Comparison of ENCODE assay signal across 8 cellular contexts in genomic region chr3:49787182-49787464, GRCh38. TPM values are rescaled to one million over a fixed set of nuclear protein-coding genes. Genes with fewer than 3 reads are reported as not detected.
DNase-seq lines count a peak whose midpoint lies in the region; ATAC-seq, FAIRE-seq and TF ChIP-seq lines count a peak whose summit lies in the region.

No MANE protein-coding gene starts in this region.

- TF ChIP-seq RAD21 in HepG2 (CRISPR knock-in tag; IDR thresholded peaks at IDR 0.05), result no peak

- no peak for ATAC-seq in HepG2

- H3K27ac ChIP-seq in HepG2 (ENCODE audit: extremely low read length, insufficient read depth, low read length), result peak overlapping the region; percentile 65
- H3K27ac ChIP-seq in suprapubic skin, result peak overlapping the region; percentile 98

- H3K9me3 ChIP-seq in HepG2 (ENCODE audit: low read length) (no peaks in the 10 kb centered on the region), suprapubic skin (no peaks in the 10 kb centered on the region), HAP-1 (no peaks in the 10 kb centered on the region)

- FAIRE-seq in HepG2 (lab: Jason Lieb, UNC), result peak; percentile 32

- BruUV-seq in HepG2 (replicated peaks; lab: Mats Ljungman, UMichigan), result TSS peak; percentile 98

- no peak for TF ChIP-seq POLR2A in HepG2 (IDR thresholded peaks at IDR 0.05; ENCODE audit: insufficient read depth in 1 of 2, low read depth in 2 of 2, low read length in 2 of 2)
- no peak for TF ChIP-seq POLR2A in suprapubic skin (IDR thresholded peaks at IDR 0.05)

- H2AFZ ChIP-seq in HepG2 (ENCODE audit: low read length), result no peak overlapping the region

- no peaks in the 10 kb centered on the region for H4K20me1 ChIP-seq in HepG2 (ENCODE audit: insufficient read depth, low read length)

- peak overlapping the region; percentile 96 for H3K27ac Mint-ChIP-seq in T-helper 2 cell treated with Interferon-gamma antibody and Interleukin-4, amounts not matched to agents 5 μg/mL and 100 μg/mL, for 36 hours
- H3K27ac Mint-ChIP-seq in activated naive CD8-positive, alpha-beta T cell, result peak overlapping the region; percentile 96

- in situ Hi-C loops in HepG2 (cut with HindIII; ENCODE audit: extremely low pct_ligation_motif_present, low pct_unique_long_range_greater_than_20kb) (no loop called here), HAP-1 (cut with MboI; ENCODE audit: low sequenced_read_pairs) (no loop called here)

- H3K79me2 ChIP-seq in HepG2 (ENCODE audit: insufficient read depth, low read length), result peaks cover 33% of the 10 kb centered on the region

- no peak for DNase-seq in T-helper 2 cell treated with Interferon-gamma antibody and Interleukin-4, amounts not matched to agents 5 μg/mL and 100 μg/mL, for 36 hours (ENCODE audit: low spot score)
- no peak for DNase-seq in T-helper 2 cell
- DNase-seq in HepG2 (ENCODE audit: low spot score), result no peak
- DNase-seq in suprapubic skin (ENCODE audit: low spot score in 2 of 2), result no peak
- DNase-seq in HAP-1 (ENCODE audit: low spot score in 2 of 2), result no peak
- no peak for DNase-seq in NCI-H524 treated with DMSO at 0.1 percent for 48 hours (lab: John Stamatoyannopoulos, UW)
- no peak for DNase-seq in DMS 273 treated with DMSO at 0.1 percent for 48 hours (lab: John Stamatoyannopoulos, UW)

- peaks cover 9% of the 10 kb centered on the region for H3K36me3 Mint-ChIP-seq in T-helper 2 cell treated with Interferon-gamma antibody and Interleukin-4, amounts not matched to agents 5 μg/mL and 100 μg/mL, for 36 hours (ENCODE audit: low read depth)
- peaks cover 4% of the 10 kb centered on the region for H3K36me3 Mint-ChIP-seq in activated naive CD8-positive, alpha-beta T cell

- peaks cover 10% of the 10 kb centered on the region for H3K27me3 Mint-ChIP-seq in T-helper 2 cell treated with Interferon-gamma antibody and Interleukin-4, amounts not matched to agents 5 μg/mL and 100 μg/mL, for 36 hours (ENCODE audit: low read depth)
- no peaks in the 10 kb centered on the region for H3K27me3 Mint-ChIP-seq in activated naive CD8-positive, alpha-beta T cell

- H3K36me3 ChIP-seq in HepG2 (replicated peaks in 1 of 2; ENCODE audit: control insufficient read depth in 1 of 2, insufficient read depth in 2 of 2, low read length in 2 of 2) (peaks cover 0 to 3% of the 10 kb centered on the region in 2 experiments; a peak in 2 of 5 replicates), suprapubic skin (peaks cover 3% of the 10 kb centered on the region), HAP-1 (replicated peaks) (peaks cover 19% of the 10 kb centered on the region)

- TF ChIP-seq EP300 in HepG2 (IDR thresholded peaks at IDR 0.05; ENCODE audit: low read depth in 2 of 2, low read length in 2 of 2), result no peak
- no peak for TF ChIP-seq EP300 in HepG2 (CRISPR knock-in tag; IDR thresholded peaks at IDR 0.05; ENCODE audit: borderline replicate concordance)
- TF ChIP-seq EP300 in suprapubic skin (IDR thresholded peaks at IDR 0.05), result no peak

- 78% methylated on average over 3 of the region's 3 CpGs for WGBS in HepG2 (ENCODE audit: low lambda C conversion rate)
- WGBS in suprapubic skin, result 29% methylated on average over 3 of the region's 3 CpGs

- peak overlapping the region in 1 of 3 experiments; percentile 93; a peak in 2 of 6 replicates for H3K4me3 ChIP-seq in HepG2 (replicated peaks in 1 of 3; ENCODE audit: insufficient read depth in 1 of 3, low read depth in 2 of 3, low read length in 3 of 3)
- H3K4me3 ChIP-seq in suprapubic skin, result peak overlapping the region; percentile 100
- no peak overlapping the region for H3K4me3 ChIP-seq in HAP-1

- peak overlapping the region; percentile 94 for H3K4me3 Mint-ChIP-seq in T-helper 2 cell treated with Interferon-gamma antibody and Interleukin-4, amounts not matched to agents 5 μg/mL and 100 μg/mL, for 36 hours
- H3K4me3 Mint-ChIP-seq in activated naive CD8-positive, alpha-beta T cell, result peak overlapping the region; percentile 95

- POLR2A ChIA-PET in HepG2 (lab: Yijun Ruan, JAX), result interaction anchor here (1.1 to 1.7 kb wide), 3 partner anchors 16 to 301 kb away, joined by 3 to 7 read pairs (median 4); partner anchors contain the start of gene INKA1

- H3K27me3 ChIP-seq in HepG2 (ENCODE audit: control insufficient read depth in 1 of 2, insufficient read depth in 2 of 2, low read length in 2 of 2) (no peaks in the 10 kb centered on the region; a peak in 1 of 5 replicates), suprapubic skin (no peaks in the 10 kb centered on the region), HAP-1 (ENCODE audit: low read depth) (no peaks in the 10 kb centered on the region)

- peak overlapping the region; percentile 87 for H3K4me2 ChIP-seq in HepG2 (ENCODE audit: low read depth, low read length)

- H3K9me3 Mint-ChIP-seq in T-helper 2 cell treated with Interferon-gamma antibody and Interleukin-4, amounts not matched to agents 5 μg/mL and 100 μg/mL, for 36 hours, result no peaks in the 10 kb centered on the region
- no peaks in the 10 kb centered on the region for H3K9me3 Mint-ChIP-seq in activated naive CD8-positive, alpha-beta T cell (ENCODE audit: low read depth)

- H3K9ac ChIP-seq in HepG2 (ENCODE audit: insufficient read depth, low read depth, low read length), result peak overlapping the region; percentile 81

- TF ChIP-seq CTCF in HepG2 (CRISPR knock-in tag; IDR thresholded peaks at IDR 0.05), result no peak
- TF ChIP-seq CTCF in suprapubic skin (IDR thresholded peaks at IDR 0.05), result no peak

- intact Hi-C loops in HepG2 (cut with micrococcal nuclease; ENCODE audit: unreplicated experiment), result loop anchor here (5.0 kb wide), 1 partner anchor 55 kb away; no protein-coding TSS in a partner anchor

- CTCF ChIA-PET in HepG2 (lab: Yijun Ruan, JAX; ENCODE audit: low intra/inter-chr PET ratio, low total read pairs), result no interaction called here

- peaks cover 21% of the 10 kb centered on the region for H3K4me1 Mint-ChIP-seq in T-helper 2 cell treated with Interferon-gamma antibody and Interleukin-4, amounts not matched to agents 5 μg/mL and 100 μg/mL, for 36 hours (ENCODE audit: low read depth)
- peaks cover 34% of the 10 kb centered on the region for H3K4me1 Mint-ChIP-seq in activated naive CD8-positive, alpha-beta T cell (ENCODE audit: low read depth)

- peaks cover 45% of the 10 kb centered on the region for H3K4me1 ChIP-seq in HepG2 (ENCODE audit: insufficient read depth, low read length)
- H3K4me1 ChIP-seq in suprapubic skin, result peaks cover 37% of the 10 kb centered on the region
- peaks cover 11% of the 10 kb centered on the region for H3K4me1 ChIP-seq in HAP-1

RNA-seq across cellular contexts. Expression of gene IP6K1, which starts 0.8 kb away (rescaled TPM):
- total RNA-seq in HepG2 (2016; rRNA removed; fragmentation: Illumina TruSeq; extraction: Trizol) (17.7 and 20.0 TPM in 2 replicates), suprapubic skin (10 to 100 TPM; 39.5 to 57.3 (median 53.2) TPM)
- total RNA-seq in HepG2 (2016; cell fraction: cytosol; rRNA removed; fragmentation: Illumina TruSeq; extraction: Trizol; ENCODE audit: low read depth), result 2.3 and 2.4 TPM in 2 replicates
- total RNA-seq in HepG2 (2016; cell fraction: insoluble cytoplasmic fraction; rRNA removed; fragmentation: Illumina TruSeq; extraction: Trizol), result 18.9 TPM in 2 replicates
- total RNA-seq in HepG2 (2016; cell fraction: membrane; rRNA removed; fragmentation: Illumina TruSeq; extraction: Trizol), result 10.5 and 11.3 TPM in 2 replicates
- 14.7 and 20.3 TPM in 2 replicates for total RNA-seq in HepG2 (2016; cell fraction: nucleus; rRNA removed; fragmentation: Illumina TruSeq; extraction: Trizol)
- 29.7 and 38.8 TPM in 2 replicates for polyA plus RNA-seq in HepG2 (2011; rRNA removed)
- 15.7 and 20.5 TPM in 2 replicates for polyA plus RNA-seq in HepG2 (2011; cell fraction: cytosol; rRNA removed)
- 37.9 and 43.4 TPM in 2 replicates for polyA plus RNA-seq in HepG2 (2011; cell fraction: nucleus; rRNA removed)
- polyA plus RNA-seq in HepG2 (2012), result 17.1 and 20.6 TPM in 2 replicates
- polyA plus RNA-seq in HepG2 (2016; cell fraction: cytosol; fragmentation: Illumina TruSeq; extraction: Trizol; ENCODE audit: low read depth), result 1.5 and 2.0 TPM in 2 replicates
- 13.9 and 19.8 TPM in 2 replicates for polyA plus RNA-seq in HepG2 (2016; cell fraction: insoluble cytoplasmic fraction; fragmentation: Illumina TruSeq; extraction: Trizol; ENCODE audit: low read depth)
- 6.2 and 7.7 TPM in 2 replicates for polyA plus RNA-seq in HepG2 (2016; cell fraction: membrane; fragmentation: Illumina TruSeq; extraction: Trizol; ENCODE audit: low read depth)
- 23.1 and 24.9 TPM in 2 replicates for polyA plus RNA-seq in HepG2 (2016; cell fraction: nucleus; fragmentation: Illumina TruSeq; extraction: Trizol; ENCODE audit: insufficient read depth, low read depth)
- polyA minus RNA-seq in HepG2 (2011; rRNA and poly(A)+ RNA removed; ENCODE audit: low replicate concordance), result 99.3 and 116 TPM in 2 replicates
- 24.3 and 30.4 TPM in 2 replicates for polyA minus RNA-seq in HepG2 (2011; cell fraction: cytosol; rRNA and poly(A)+ RNA removed)
- 29.6 and 33.9 TPM in 2 replicates for polyA minus RNA-seq in HepG2 (2011; cell fraction: nucleus; rRNA and poly(A)+ RNA removed)

RNA-seq across cellular contexts. Expression of gene CDHR4, which starts 12.6 kb away (rescaled TPM):
- total RNA-seq in HepG2 (2016; rRNA removed; fragmentation: Illumina TruSeq; extraction: Trizol) (not detected in 2 replicates), suprapubic skin (under 1 TPM in 2 of 4 donors, not detected in 2; 0.45 to 0.89 TPM)
- total RNA-seq in HepG2 (2016; cell fraction: cytosol; rRNA removed; fragmentation: Illumina TruSeq; extraction: Trizol; ENCODE audit: low read depth), result not detected in 2 replicates
- not detected in 2 replicates for total RNA-seq in HepG2 (2016; cell fraction: insoluble cytoplasmic fraction; rRNA removed; fragmentation: Illumina TruSeq; extraction: Trizol)
- not detected in 2 replicates for total RNA-seq in HepG2 (2016; cell fraction: membrane; rRNA removed; fragmentation: Illumina TruSeq; extraction: Trizol)
- not detected in 2 replicates for total RNA-seq in HepG2 (2016; cell fraction: nucleus; rRNA removed; fragmentation: Illumina TruSeq; extraction: Trizol)
- polyA plus RNA-seq in HepG2 (2011; rRNA removed), result 0.21 and 0.26 TPM in 2 replicates
- 0.08 TPM in 1 of 2 replicates, not detected in the other for polyA plus RNA-seq in HepG2 (2011; cell fraction: cytosol; rRNA removed)
- polyA plus RNA-seq in HepG2 (2011; cell fraction: nucleus; rRNA removed), result 0.98 and 1.7 TPM in 2 replicates
- not detected in 2 replicates for polyA plus RNA-seq in HepG2 (2012)
- not detected in 2 replicates for polyA plus RNA-seq in HepG2 (2016; cell fraction: cytosol; fragmentation: Illumina TruSeq; extraction: Trizol; ENCODE audit: low read depth)
- not detected in 2 replicates for polyA plus RNA-seq in HepG2 (2016; cell fraction: insoluble cytoplasmic fraction; fragmentation: Illumina TruSeq; extraction: Trizol; ENCODE audit: low read depth)
- polyA plus RNA-seq in HepG2 (2016; cell fraction: membrane; fragmentation: Illumina TruSeq; extraction: Trizol; ENCODE audit: low read depth), result not detected in 2 replicates
- polyA plus RNA-seq in HepG2 (2016; cell fraction: nucleus; fragmentation: Illumina TruSeq; extraction: Trizol; ENCODE audit: insufficient read depth, low read depth), result 0.17 TPM in 1 of 2 replicates, not detected in the other
- 0.40 TPM in 1 of 2 replicates, not detected in the other for polyA minus RNA-seq in HepG2 (2011; rRNA and poly(A)+ RNA removed; ENCODE audit: low replicate concordance)
- polyA minus RNA-seq in HepG2 (2011; cell fraction: cytosol; rRNA and poly(A)+ RNA removed), result not detected in 2 replicates
- 0.26 TPM in 1 of 2 replicates, not detected in the other for polyA minus RNA-seq in HepG2 (2011; cell fraction: nucleus; rRNA and poly(A)+ RNA removed)

RNA-seq across cellular contexts. Expression of gene INKA1, which starts 15.9 kb away (rescaled TPM):
- total RNA-seq in HepG2 (2016; rRNA removed; fragmentation: Illumina TruSeq; extraction: Trizol) (0.22 TPM in 1 of 2 replicates, not detected in the other), suprapubic skin (10 to 100 TPM; 30.9 to 48.1 (median 36.2) TPM)
- 0.30 TPM in 1 of 2 replicates, not detected in the other for total RNA-seq in HepG2 (2016; cell fraction: cytosol; rRNA removed; fragmentation: Illumina TruSeq; extraction: Trizol; ENCODE audit: low read depth)
- 0.15 TPM in 1 of 2 replicates, not detected in the other for total RNA-seq in HepG2 (2016; cell fraction: insoluble cytoplasmic fraction; rRNA removed; fragmentation: Illumina TruSeq; extraction: Trizol)
- total RNA-seq in HepG2 (2016; cell fraction: membrane; rRNA removed; fragmentation: Illumina TruSeq; extraction: Trizol), result 0.17 and 0.28 TPM in 2 replicates
- not detected in 2 replicates for total RNA-seq in HepG2 (2016; cell fraction: nucleus; rRNA removed; fragmentation: Illumina TruSeq; extraction: Trizol)
- polyA plus RNA-seq in HepG2 (2011; rRNA removed), result 0.41 and 0.77 TPM in 2 replicates
- polyA plus RNA-seq in HepG2 (2011; cell fraction: cytosol; rRNA removed), result 0.42 and 0.78 TPM in 2 replicates
- 0.34 and 1.1 TPM in 2 replicates for polyA plus RNA-seq in HepG2 (2011; cell fraction: nucleus; rRNA removed)
- polyA plus RNA-seq in HepG2 (2012), result 0.28 and 0.42 TPM in 2 replicates
- polyA plus RNA-seq in HepG2 (2016; cell fraction: cytosol; fragmentation: Illumina TruSeq; extraction: Trizol; ENCODE audit: low read depth), result 0.14 and 0.17 TPM in 2 replicates
- polyA plus RNA-seq in HepG2 (2016; cell fraction: insoluble cytoplasmic fraction; fragmentation: Illumina TruSeq; extraction: Trizol; ENCODE audit: low read depth), result 0.23 TPM in 1 of 2 replicates, not detected in the other
- polyA plus RNA-seq in HepG2 (2016; cell fraction: membrane; fragmentation: Illumina TruSeq; extraction: Trizol; ENCODE audit: low read depth), result 0.22 TPM in 1 of 2 replicates, not detected in the other
- not detected in 2 replicates for polyA plus RNA-seq in HepG2 (2016; cell fraction: nucleus; fragmentation: Illumina TruSeq; extraction: Trizol; ENCODE audit: insufficient read depth, low read depth)
- 0.38 and 0.82 TPM in 2 replicates for polyA minus RNA-seq in HepG2 (2011; rRNA and poly(A)+ RNA removed; ENCODE audit: low replicate concordance)
- 0.79 TPM in 1 of 2 replicates, not detected in the other for polyA minus RNA-seq in HepG2 (2011; cell fraction: cytosol; rRNA and poly(A)+ RNA removed)
- 0.50 and 0.64 TPM in 2 replicates for polyA minus RNA-seq in HepG2 (2011; cell fraction: nucleus; rRNA and poly(A)+ RNA removed)

RNA-seq across cellular contexts. Expression of gene UBA7, which starts 26.6 kb away (rescaled TPM):
- 5.8 and 9.5 TPM in 2 replicates for total RNA-seq in HepG2 (2016; rRNA removed; fragmentation: Illumina TruSeq; extraction: Trizol)
- 1.7 and 1.9 TPM in 2 replicates for total RNA-seq in HepG2 (2016; cell fraction: cytosol; rRNA removed; fragmentation: Illumina TruSeq; extraction: Trizol; ENCODE audit: low read depth)
- total RNA-seq in HepG2 (2016; cell fraction: insoluble cytoplasmic fraction; rRNA removed; fragmentation: Illumina TruSeq; extraction: Trizol), result 5.7 and 9.9 TPM in 2 replicates
- total RNA-seq in HepG2 (2016; cell fraction: membrane; rRNA removed; fragmentation: Illumina TruSeq; extraction: Trizol), result 1.4 and 1.8 TPM in 2 replicates
- total RNA-seq in HepG2 (2016; cell fraction: nucleus; rRNA removed; fragmentation: Illumina TruSeq; extraction: Trizol), result 11.0 and 11.7 TPM in 2 replicates
- polyA plus RNA-seq in HepG2 (2011; rRNA removed), result 16.5 and 20.2 TPM in 2 replicates
- polyA plus RNA-seq in HepG2 (2011; cell fraction: cytosol; rRNA removed), result 6.1 and 8.8 TPM in 2 replicates
- polyA plus RNA-seq in HepG2 (2011; cell fraction: nucleus; rRNA removed), result 175 and 207 TPM in 2 replicates
- polyA plus RNA-seq in HepG2 (2012), result 8.4 and 9.1 TPM in 2 replicates
- 0.49 and 0.55 TPM in 2 replicates for polyA plus RNA-seq in HepG2 (2016; cell fraction: cytosol; fragmentation: Illumina TruSeq; extraction: Trizol; ENCODE audit: low read depth)
- polyA plus RNA-seq in HepG2 (2016; cell fraction: insoluble cytoplasmic fraction; fragmentation: Illumina TruSeq; extraction: Trizol; ENCODE audit: low read depth), result 3.6 and 4.7 TPM in 2 replicates
- 0.78 and 0.79 TPM in 2 replicates for polyA plus RNA-seq in HepG2 (2016; cell fraction: membrane; fragmentation: Illumina TruSeq; extraction: Trizol; ENCODE audit: low read depth)
- polyA plus RNA-seq in HepG2 (2016; cell fraction: nucleus; fragmentation: Illumina TruSeq; extraction: Trizol; ENCODE audit: insufficient read depth, low read depth), result 18.3 and 25.6 TPM in 2 replicates
- 10.2 and 40.3 TPM in 2 replicates for polyA minus RNA-seq in HepG2 (2011; rRNA and poly(A)+ RNA removed; ENCODE audit: low replicate concordance)
- 7.9 and 8.9 TPM in 2 replicates for polyA minus RNA-seq in HepG2 (2011; cell fraction: cytosol; rRNA and poly(A)+ RNA removed)
- 32.6 and 36.8 TPM in 2 replicates for polyA minus RNA-seq in HepG2 (2011; cell fraction: nucleus; rRNA and poly(A)+ RNA removed)
- total RNA-seq in suprapubic skin, result 10 to 100 TPM; 15.3 to 54.4 (median 31.2) TPM

Comparison
In these comparisons a context has a peak if more than half of its experiments do, and no peak if none do; other contexts are left out.
1. RNA of gene INKA1, which starts 15.9 kb away (total RNA-seq): 30.9 to 48.1 TPM in suprapubic skin; 0.15 to 0.30 TPM in HepG2; every median in the first group is over 10 times any median in the second.